In genomic region chr7:44123190-44124003, GRCh38 we compare ENCODE assay signal across 8 cellular contexts. TPM values are rescaled to one million over a fixed set of nuclear protein-coding genes. Genes with fewer than 3 reads are reported as not detected.
DNase-seq lines count a peak whose midpoint lies in the region; ATAC-seq lines count a peak whose summit lies in the region.

POLD2 (minus strand) TSS chr7:44123548; CDS start chr7:44122053, 1,495 bp downstream.

- ATAC-seq in GM19324 (IDR thresholded peaks at IDR 0.05; ENCODE audit: low FRiP score, unreplicated experiment): peak; percentile 99
- peak; percentile 95 for ATAC-seq in HG03469 (IDR thresholded peaks at IDR 0.05; ENCODE audit: unreplicated experiment)
- ATAC-seq in left lobe of liver: peak; percentile 98

- peaks cover 36% of the 10 kb centered on the region for H3K36me3 ChIP-seq in BLaER1

- H4K20me1 ChIP-seq in BLaER1: peaks cover 13% of the 10 kb centered on the region; the same call in 1 of the 2 replicates

- H3K9ac ChIP-seq in BLaER1: peak within 1 kb of the TSS; percentile 83

- H3K4me3 ChIP-seq in BLaER1: peak within 1 kb of the TSS; percentile 89

- H3K4me1 ChIP-seq in BLaER1: peaks cover 82% of the 10 kb centered on the region

- H3K27me3 ChIP-seq in BLaER1: no peaks in the 10 kb centered on the region

- H3K27ac ChIP-seq in BLaER1: peak within 1 kb of the TSS; percentile 88

- H3K9me3 ChIP-seq in BLaER1: no peaks in the 10 kb centered on the region

- H3K4me2 ChIP-seq in BLaER1: peak within 1 kb of the TSS; percentile 97

- DNase-seq in NCI-H526 treated with DMSO at 0.1 percent for 48 hours (lab: John Stamatoyannopoulos, UW) (peak; percentile 92), dedifferentiated amniotic fluid mesenchymal stem cell (ENCODE audit: extremely low spot score) (peak; percentile 94), left lobe of liver (ENCODE audit: low spot score) (peak; percentile 98)
- peak; percentile 96 for DNase-seq in activated CD4-positive, alpha-beta T cell treated with anti-CD3 and anti-CD28 coated beads, Interleukin-2, amount 50 U/mL, for 1 hour
- peak; percentile 98 for DNase-seq in stimulated activated CD4-positive, alpha-beta T cell treated with anti-CD3 and anti-CD28 coated beads, Interleukin-2, amount 100 ng/mL, for 4 hours (ENCODE audit: low read depth)

RNA-seq across cellular contexts. Expression of gene POLD2, which starts in this region (rescaled TPM):
- total RNA-seq in left lobe of liver: 78.3 TPM

Comparison
In these comparisons a context has a peak if more than half of its experiments do, and no peak if none do; other contexts are left out.
1. Peak in every context shown above with its lines: DNase-seq, ATAC-seq, H3K4me3 ChIP-seq and H3K27ac ChIP-seq.